ENCODE assay signal across 8 cellular contexts in the genomic region with DNA sequence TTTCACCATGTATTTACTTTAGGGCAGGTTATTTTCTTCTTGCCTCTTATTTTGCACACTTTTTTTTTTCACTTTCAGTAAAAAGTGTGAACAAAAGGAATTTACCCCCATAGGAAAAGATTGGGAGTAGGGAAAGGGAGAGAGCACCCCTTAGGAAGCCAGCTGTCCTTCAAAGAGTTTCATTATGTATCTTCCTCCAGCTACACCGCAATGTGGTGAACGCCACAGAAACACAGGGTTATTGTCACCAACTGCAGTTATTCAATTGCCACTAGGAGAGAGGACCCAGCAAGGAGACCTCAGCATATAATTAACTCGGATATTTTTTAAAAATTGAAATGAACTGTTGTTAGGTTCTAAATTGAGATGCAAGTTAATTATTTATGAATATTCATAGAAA.
DNase-seq lines count a peak whose midpoint lies in the region; ATAC-seq and TF ChIP-seq lines count a peak whose summit lies in the region.

No MANE protein-coding gene starts in this region.

- no peaks in the 10 kb centered on the region for H3F3A ChIP-seq in GM23248 (ENCODE audit: insufficient read depth)

- no peaks in the 10 kb centered on the region for H3K36me3 Mint-ChIP-seq in H9 (ENCODE audit: insufficient read depth in 1 of 3, low read depth in 3 of 3)
- H3K36me3 Mint-ChIP-seq in immature natural killer cell = no peaks in the 10 kb centered on the region

- H3K4me2 ChIP-seq in GM23248 (ENCODE audit: unreplicated experiment) (peak overlapping the region; percentile 91), H9 (ENCODE audit: insufficient read depth, insufficient read length, low read length) (no peak overlapping the region)

- no peaks in the 10 kb centered on the region for H4K20me1 ChIP-seq in GM23248 (ENCODE audit: insufficient read depth)
- no peaks in the 10 kb centered on the region for H4K20me1 ChIP-seq in H9 (ENCODE audit: control insufficient read depth, insufficient read depth, insufficient read length)

- no peak overlapping the region for H2BK20ac ChIP-seq in H9 (ENCODE audit: low read depth, low read length, poor library complexity, severe bottlenecking)

- H3T11ph ChIP-seq in H9 (ENCODE audit: low read length) = no peak overlapping the region

- H3K9ac ChIP-seq in GM23248 (peak overlapping the region; percentile 72), H9 (ENCODE audit: extremely low read depth, insufficient read length, low read length) (no peak overlapping the region)

- no peak overlapping the region for H2AK5ac ChIP-seq in H9 (ENCODE audit: insufficient read length, low read length)

- no peaks in the 10 kb centered on the region for H3K9me2 ChIP-seq in GM23248 (ENCODE audit: insufficient read depth)

- peaks cover 4% of the 10 kb centered on the region; the same call in 1 of the 2 replicates for H3K4me1 ChIP-seq in GM23248 (ENCODE audit: insufficient read depth)
- peaks cover 4% of the 10 kb centered on the region for H3K4me1 ChIP-seq in H9 (ENCODE audit: insufficient read depth, low read length)

- H3K27me3 Mint-ChIP-seq in H9 (ENCODE audit: low read depth) (no peaks in the 10 kb centered on the region; the same call in 1 of the 2 replicates), immature natural killer cell (ENCODE audit: low read depth in 3 of 3) (peaks cover 0 to 4% (median 0%) of the 10 kb centered on the region in 3 donors)

- H3K9me3 Mint-ChIP-seq in H9 = no peaks in the 10 kb centered on the region
- H3K9me3 Mint-ChIP-seq in immature natural killer cell = no peaks in the 10 kb centered on the region

- peak overlapping the region; percentile 67 for H3K4me3 ChIP-seq in GM23248

- no peak overlapping the region for H4K5ac ChIP-seq in H9 (ENCODE audit: insufficient read length, low read depth, low read length)

- H3K27me3 ChIP-seq in GM23248 (replicated peaks; ENCODE audit: insufficient read depth) = no peaks in the 10 kb centered on the region
- H3K27me3 ChIP-seq in H9 (ENCODE audit: insufficient read depth, low read length) = no peaks in the 10 kb centered on the region

- H3K14ac ChIP-seq in H9 (ENCODE audit: insufficient read depth, low read length) = no peak overlapping the region

- H3K36me3 ChIP-seq in GM23248 (ENCODE audit: low read depth) = no peaks in the 10 kb centered on the region

- no peak for TF ChIP-seq CTCF in H9 (conservative IDR thresholded peaks at IDR 0.05)

- 94 to 95% methylated on average over 3 of the region's 3 CpGs for WGBS in GM23248 (ENCODE audit: low coverage in 1 of 2, low lambda C conversion rate in 2 of 2, missing lambda C conversion rate in 2 of 2), 2 experiments
- no CpG with 5 or more reads among the region's 3 CpGs for WGBS in H9 (ENCODE audit: extremely low coverage, insufficient read length, low lambda C conversion rate)

- no peak overlapping the region for H2BK12ac ChIP-seq in H9 (ENCODE audit: insufficient read length, low read depth, low read length)

- in situ Hi-C loops in GM23248 (cut with MboI) = no loop called here

- H3K79me2 ChIP-seq in GM23248 (ENCODE audit: insufficient read depth) (no peaks in the 10 kb centered on the region), H9 (ENCODE audit: insufficient read depth, low read length) (no peaks in the 10 kb centered on the region)

- DNase-seq in GM23248 = no peak
- peak; percentile 34 for DNase-seq in NCI-H1092 treated with DMSO at 0.1 percent for 48 hours (lab: John Stamatoyannopoulos, UW)
- peak; percentile 70 for DNase-seq in globus pallidus (ENCODE audit: low spot score)
- DNase-seq in H9 = no peak
- DNase-seq in immature natural killer cell = no peak
- no peak for DNase-seq in Kasumi-1 (lab: John Stamatoyannopoulos, UW)
- no peak for DNase-seq in NCI-H1105 treated with DMSO at 0.1 percent for 48 hours (lab: John Stamatoyannopoulos, UW)

- peak; percentile 62 for ATAC-seq in GM18508 (IDR thresholded peaks at IDR 0.05; ENCODE audit: insufficient read depth, unreplicated experiment)

- no peak overlapping the region for H4K91ac ChIP-seq in H9 (ENCODE audit: insufficient read length, low read depth, low read length)

- H3K23me2 ChIP-seq in H9 (ENCODE audit: insufficient read length, low read depth, low read length, poor library complexity, severe bottlenecking) = no peaks in the 10 kb centered on the region

- H3K18ac ChIP-seq in H9 (ENCODE audit: insufficient read length, low read depth, low read length) = no peak overlapping the region

- no peak overlapping the region for H3K23ac ChIP-seq in H9 (ENCODE audit: insufficient read length, low read depth, low read length)

- no peaks in the 10 kb centered on the region for H3K9me3 ChIP-seq in GM23248 (ENCODE audit: low read depth)
- no peaks in the 10 kb centered on the region for H3K9me3 ChIP-seq in H9 (ENCODE audit: control insufficient read depth, low read depth, low read length)

- no peak overlapping the region for H3K4ac ChIP-seq in H9 (ENCODE audit: low read depth, low read length)

- H3K79me1 ChIP-seq in H9 (ENCODE audit: insufficient read depth, low read depth, low read length, poor library complexity, severe bottlenecking) = no peaks in the 10 kb centered on the region

- no peak overlapping the region for H3K27ac ChIP-seq in GM23248
- H3K27ac ChIP-seq in H9 (ENCODE audit: insufficient read length, low read depth, low read length) = no peak overlapping the region

- H2BK15ac ChIP-seq in H9 (ENCODE audit: low read depth, low read length) = no peak overlapping the region

- H2AFZ ChIP-seq in GM23248 (peak overlapping the region; percentile 94), H9 (ENCODE audit: low read length) (no peak overlapping the region)

- H2BK120ac ChIP-seq in H9 (ENCODE audit: low read depth, low read length, poor library complexity, severe bottlenecking) = no peak overlapping the region

- H3K27ac Mint-ChIP-seq in H9 (no peak overlapping the region), immature natural killer cell (no peak overlapping the region)

- no peak overlapping the region for H4K8ac ChIP-seq in H9 (replicated peaks; ENCODE audit: insufficient read length, low read depth, low read length)

- peak overlapping the region in 1 of 2 experiments; percentile 36; a peak in 2 of 5 replicates for H3K4me3 Mint-ChIP-seq in H9
- H3K4me3 Mint-ChIP-seq in immature natural killer cell = peak overlapping the region in 2 of 5 donors; percentile 13 to 44

- peaks cover 27 to 33% of the 10 kb centered on the region in 2 experiments for H3K4me1 Mint-ChIP-seq in H9
- peaks cover 8 to 15% of the 10 kb centered on the region in 2 donors for H3K4me1 Mint-ChIP-seq in immature natural killer cell

- H2BK5ac ChIP-seq in H9 (ENCODE audit: insufficient read length, low read length) = no peak overlapping the region

- H3K56ac ChIP-seq in H9 (ENCODE audit: insufficient read length, low read depth, low read length) = no peak overlapping the region

Comparison
In these comparisons a context has a peak if more than half of its experiments do, and no peak if none do; other contexts are left out.
1. DNase-seq: peak in NCI-H1092 treated with DMSO at 0.1 percent for 48 hours (single experiment) and globus pallidus (single experiment); none in GM23248 (single experiment), H9 (single experiment), immature natural killer cell (0 of 3), Kasumi-1 (0 of 2) and NCI-H1105 treated with DMSO at 0.1 percent for 48 hours (single experiment).